11 cellular contexts compared by ENCODE assay signal in genomic region chr22:38220163-38220562, GRCh38. TPM values are rescaled to one million over a fixed set of nuclear protein-coding genes. Genes with fewer than 3 reads are reported as not detected.
DNase-seq lines count a peak whose midpoint lies in the region; ATAC-seq and TF ChIP-seq lines count a peak whose summit lies in the region.
"Had no signal": no experiment of that assay in that cellular context is flagged by ENCODE, and none has a peak within 500 bp of the region (broad histone marks: within the 10 kb centered on the region; RNA-seq: fewer than 3 reads in every experiment).

No MANE protein-coding gene starts in this region.

- peaks cover 32 to 54% (median 50%) of the 10 kb centered on the region in 4 donors for H3K4me1 ChIP-seq in upper lobe of left lung

- no peak overlapping the region for H3K4me3 ChIP-seq in upper lobe of left lung

- 89 to 100% methylated on average over 2 to 8 of the region's 8 CpGs for WGBS in upper lobe of left lung, 2 donors

- peaks cover 25 to 34% (median 34%) of the 10 kb centered on the region in 3 donors for H3K27me3 Mint-ChIP-seq in immature natural killer cell (ENCODE audit: low read depth in 3 of 3)

- H3K27ac ChIP-seq in cingulate gyrus (ENCODE audit: low read depth, low read length) = peak overlapping the region; percentile 54
- H3K27ac ChIP-seq in upper lobe of left lung = peak overlapping the region; percentile 77 to 92 (median 91)

- peaks cover 21 to 25% of the 10 kb centered on the region in 2 donors for H3K4me1 Mint-ChIP-seq in immature natural killer cell

- peaks cover 5 to 59% (median 36%) of the 10 kb centered on the region in 4 donors for H3K36me3 ChIP-seq in upper lobe of left lung

- H3K9me3 ChIP-seq in upper lobe of left lung = no peaks in the 10 kb centered on the region

- no peaks in the 10 kb centered on the region for H3K9me3 Mint-ChIP-seq in activated naive CD4-positive, alpha-beta T cell treated with anti-CD3 and anti-CD28 coated beads, Interleukin-2, amount 50 U/mL, for 72 hours
- no peaks in the 10 kb centered on the region for H3K9me3 Mint-ChIP-seq in immature natural killer cell
- H3K9me3 Mint-ChIP-seq: neural crest cell had no signal

- TF ChIP-seq POLR2A in upper lobe of left lung (IDR thresholded peaks at IDR 0.05) = no peak

- H3K27me3 ChIP-seq in upper lobe of left lung = no peaks in the 10 kb centered on the region

- ATAC-seq in activated naive CD4-positive, alpha-beta T cell treated with anti-CD3 and anti-CD28 coated beads, Interleukin-2, amount 50 U/mL, for 72 hours = peak in 1 of 2 donors; percentile 3
- ATAC-seq in upper lobe of left lung (ENCODE audit: low FRiP score in 2 of 2) (peak in 1 of 2 donors; percentile 8), HG02588 (IDR thresholded peaks at IDR 0.05; ENCODE audit: unreplicated experiment) (no peak), HG03095 (IDR thresholded peaks at IDR 0.05; ENCODE audit: unreplicated experiment) (no peak)

- no peak for TF ChIP-seq CTCF in upper lobe of left lung (IDR thresholded peaks at IDR 0.05)

- no peak overlapping the region for H3K4me3 Mint-ChIP-seq in immature natural killer cell
- H3K4me3 Mint-ChIP-seq: neural crest cell had no signal

- H3K27ac Mint-ChIP-seq in activated naive CD4-positive, alpha-beta T cell treated with anti-CD3 and anti-CD28 coated beads, Interleukin-2, amount 50 U/mL, for 72 hours = peak overlapping the region; percentile 79 to 84
- peak overlapping the region in 3 of 6 donors; percentile 23 to 64 (median 62) for H3K27ac Mint-ChIP-seq in immature natural killer cell

- no peak for DNase-seq in activated naive CD4-positive, alpha-beta T cell treated with anti-CD3 and anti-CD28 coated beads, Interleukin-2, amount 50 U/mL, for 72 hours (ENCODE audit: low spot score in 2 of 2)
- DNase-seq in activated naive CD4-positive, alpha-beta T cell treated with anti-CD3 and anti-CD28 coated beads, Interleukin-2, amount 50 U/mL, for 16 hours = no peak
- DNase-seq in myocyte (ENCODE audit: low read depth) (peak; percentile 47), upper lobe of left lung (no peak), immature natural killer cell (no peak)
- DNase-seq: cortex of kidney, hypothalamus had no signal

- no peak for TF ChIP-seq EP300 in upper lobe of left lung (IDR thresholded peaks at IDR 0.05)

- peaks cover 2 to 3% of the 10 kb centered on the region in 2 donors for H3K36me3 Mint-ChIP-seq in activated naive CD4-positive, alpha-beta T cell treated with anti-CD3 and anti-CD28 coated beads, Interleukin-2, amount 50 U/mL, for 72 hours
- peaks cover 3 to 9% (median 4%) of the 10 kb centered on the region in 3 donors for H3K36me3 Mint-ChIP-seq in immature natural killer cell

RNA-seq across cellular contexts. Expression of gene MAFF, which starts 18.4 kb away (rescaled TPM):
- total RNA-seq in activated naive CD4-positive, alpha-beta T cell treated with anti-CD3 and anti-CD28 coated beads, Interleukin-2, amount 50 U/mL, for 72 hours = 10 to 100 TPM; 12.4 to 21.2 TPM
- total RNA-seq in myocyte (4.1 and 8.7 TPM in 2 replicates), upper lobe of left lung (10 to 100 TPM; 25.1 to 75.7 (median 44.5) TPM)
- polyA plus RNA-seq in myocyte (2012) = 7.4 TPM
- 10 to 100 TPM in 2 of 3 donors, 1 to 10 TPM in 1; 8.1 to 20.8 (median 15.2) TPM for polyA plus RNA-seq in immature natural killer cell

RNA-seq across cellular contexts. Expression of gene PLA2G6, which starts 38.5 kb away (rescaled TPM):
- 10 to 100 TPM; 74.3 to 75.7 TPM for total RNA-seq in activated naive CD4-positive, alpha-beta T cell treated with anti-CD3 and anti-CD28 coated beads, Interleukin-2, amount 50 U/mL, for 72 hours
- 15.6 and 18.9 TPM in 2 replicates for total RNA-seq in myocyte
- polyA plus RNA-seq in myocyte (2012) = 14.7 TPM
- total RNA-seq in upper lobe of left lung = 100 to 1,000 TPM in 1 of 6 donors, 10 to 100 TPM in 5; 21.1 to 295 (median 47.5) TPM
- polyA plus RNA-seq in immature natural killer cell = 10 to 100 TPM in 1 of 3 donors, 1 to 10 TPM in 2; 3.3 to 11.4 (median 4.2) TPM

RNA-seq across cellular contexts. Expression of gene TMEM184B, which starts 52.6 kb away (rescaled TPM):
- total RNA-seq in activated naive CD4-positive, alpha-beta T cell treated with anti-CD3 and anti-CD28 coated beads, Interleukin-2, amount 50 U/mL, for 72 hours = 10 to 100 TPM; 21.4 to 22.0 TPM
- total RNA-seq in myocyte = 53.4 and 78.0 TPM in 2 replicates
- 90.4 TPM for polyA plus RNA-seq in myocyte (2012)
- total RNA-seq in upper lobe of left lung = 100 to 1,000 TPM in 1 of 6 donors, 10 to 100 TPM in 5; 47.5 to 141 (median 72.1) TPM
- polyA plus RNA-seq in immature natural killer cell = 10 to 100 TPM; 12.1 to 50.7 (median 30.3) TPM
